ENCODE assay signal across 8 cellular contexts in genomic region chr16:4316103-4316731, GRCh38. TPM values are rescaled to one million over a fixed set of nuclear protein-coding genes. Genes with fewer than 3 reads are reported as not detected.
DNase-seq lines count a peak whose midpoint lies in the region; ATAC-seq and TF ChIP-seq lines count a peak whose summit lies in the region.

No MANE protein-coding gene starts in this region.

- no peaks in the 10 kb centered on the region for H3K9me3 ChIP-seq in uterus
- H3K9me3 ChIP-seq in effector memory CD4-positive, alpha-beta T cell (ENCODE audit: control insufficient read depth, low read length), result no peaks in the 10 kb centered on the region
- H3K9me3 ChIP-seq in CD4-positive, alpha-beta T cell (ENCODE audit: control insufficient read depth, low read length), result no peaks in the 10 kb centered on the region

- peak overlapping the region; percentile 33 for H3K4me3 Mint-ChIP-seq in activated naive CD4-positive, alpha-beta T cell treated with anti-CD3 and anti-CD28 coated beads, Interleukin-2, amount 10 ng/mL, durations not matched to agents 7 days and 5 days
- H3K4me3 Mint-ChIP-seq in CD4-positive, alpha-beta T cell, result no peak overlapping the region

- in situ Hi-C loops in astrocyte of the cerebellum (cut with HindIII; ENCODE audit: low sequenced_read_pairs), result no loop called here

- H3K27ac Mint-ChIP-seq in activated naive CD4-positive, alpha-beta T cell treated with anti-CD3 and anti-CD28 coated beads, Interleukin-2, amount 10 ng/mL, durations not matched to agents 7 days and 5 days, result no peak overlapping the region
- no peak overlapping the region for H3K27ac Mint-ChIP-seq in CD4-positive, alpha-beta T cell

- TF ChIP-seq CTCF in astrocyte of the cerebellum (IDR thresholded peaks at IDR 0.05; ENCODE audit: low read depth, low read length, missing control alignments), result no peak
- TF ChIP-seq CTCF in lower leg skin (IDR thresholded peaks at IDR 0.05), result no peak
- TF ChIP-seq CTCF in uterus (IDR thresholded peaks at IDR 0.05), result no peak
- TF ChIP-seq CTCF in CD4-positive, alpha-beta T cell (IDR thresholded peaks at IDR 0.05), result no peak

- H3K36me3 Mint-ChIP-seq in activated naive CD4-positive, alpha-beta T cell treated with anti-CD3 and anti-CD28 coated beads, Interleukin-2, amount 10 ng/mL, durations not matched to agents 7 days and 5 days, result no peaks in the 10 kb centered on the region
- no peaks in the 10 kb centered on the region for H3K36me3 Mint-ChIP-seq in CD4-positive, alpha-beta T cell (ENCODE audit: low read depth)

- H3K9me3 Mint-ChIP-seq in activated naive CD4-positive, alpha-beta T cell treated with anti-CD3 and anti-CD28 coated beads, Interleukin-2, amount 10 ng/mL, durations not matched to agents 7 days and 5 days, result no peaks in the 10 kb centered on the region
- H3K9me3 Mint-ChIP-seq in CD4-positive, alpha-beta T cell, result no peaks in the 10 kb centered on the region

- intact Hi-C loops in lower leg skin (cut with DNase I; ENCODE audit: low total_unique reads), result no loop called here
- intact Hi-C loops in uterus (cut with DNase I; ENCODE audit: low total_unique reads), result no loop called here
- intact Hi-C loops in CD4-positive, alpha-beta T cell (cut with DNase I, micrococcal nuclease), result no loop called here

- H3K4me3 ChIP-seq in astrocyte of the cerebellum (ENCODE audit: low read depth, low read length), result peak overlapping the region; percentile 75
- peak overlapping the region; percentile 5 for H3K4me3 ChIP-seq in lower leg skin (ENCODE audit: low read depth, poor library complexity, severe bottlenecking)
- H3K4me3 ChIP-seq in uterus, result peak overlapping the region; percentile 48 to 63
- no peak overlapping the region for H3K4me3 ChIP-seq in effector memory CD4-positive, alpha-beta T cell (ENCODE audit: insufficient read depth, low read depth, low read length, poor library complexity, severe bottlenecking)

- no peaks in the 10 kb centered on the region for H3K27me3 ChIP-seq in uterus
- peaks cover 18% of the 10 kb centered on the region for H3K27me3 ChIP-seq in effector memory CD4-positive, alpha-beta T cell (replicated peaks; ENCODE audit: control insufficient read depth, insufficient read depth, low read length, poor library complexity, severe bottlenecking)
- peaks cover 33% of the 10 kb centered on the region for H3K27me3 ChIP-seq in CD4-positive, alpha-beta T cell (ENCODE audit: control insufficient read depth, insufficient read depth, low read length)

- POLR2A ChIA-PET in CD4-positive, alpha-beta T cell (lab: Charles Lee), result interaction anchor here (1.5 to 1.7 kb wide), 2 partner anchors 10 to 43 kb away, joined by 4 to 6 read pairs; partner anchors contain the start of gene TFAP4

- H3K27me3 Mint-ChIP-seq in activated naive CD4-positive, alpha-beta T cell treated with anti-CD3 and anti-CD28 coated beads, Interleukin-2, amount 10 ng/mL, durations not matched to agents 7 days and 5 days, result peaks cover 92% of the 10 kb centered on the region
- peaks cover 17% of the 10 kb centered on the region for H3K27me3 Mint-ChIP-seq in CD4-positive, alpha-beta T cell

- CTCF ChIA-PET in activated naive CD4-positive, alpha-beta T cell treated with anti-CD3 and anti-CD28 coated beads, Interleukin-2, amount 10 ng/mL, durations not matched to agents 7 days and 5 days (lab: Charles Lee), result interaction anchor here (0.6 to 0.8 kb wide), 2 partner anchors 12 to 220 kb away, joined by 3 to 4 read pairs; no protein-coding TSS in a partner anchor
- CTCF ChIA-PET in CD4-positive, alpha-beta T cell (lab: Charles Lee), result no interaction called here

- 1% methylated on average over 35 to 36 of the region's 85 CpGs for WGBS in lower leg skin, 2 donors

- no peaks in the 10 kb centered on the region for H3K36me3 ChIP-seq in uterus
- H3K36me3 ChIP-seq in effector memory CD4-positive, alpha-beta T cell (ENCODE audit: control insufficient read depth, insufficient read depth, low read length), result no peaks in the 10 kb centered on the region

- peaks cover 0 to 32% of the 10 kb centered on the region in 2 donors for H3K4me1 ChIP-seq in uterus
- peaks cover 29% of the 10 kb centered on the region for H3K4me1 ChIP-seq in effector memory CD4-positive, alpha-beta T cell (ENCODE audit: control insufficient read depth, insufficient read depth, low read length, poor library complexity, severe bottlenecking)

- peak overlapping the region; percentile 90 to 96 for H3K27ac ChIP-seq in uterus
- no peak overlapping the region for H3K27ac ChIP-seq in effector memory CD4-positive, alpha-beta T cell (ENCODE audit: insufficient read depth, low read length, poor library complexity, severe bottlenecking)
- no peak overlapping the region for H3K27ac ChIP-seq in CD4-positive, alpha-beta T cell (ENCODE audit: low read depth, low read length)

- no peak for TF ChIP-seq POLR2A in lower leg skin (IDR thresholded peaks at IDR 0.05)
- TF ChIP-seq POLR2A in uterus (IDR thresholded peaks at IDR 0.05), result no peak

- ATAC-seq in GM19455 (IDR thresholded peaks at IDR 0.05; ENCODE audit: unreplicated experiment), result no peak
- no peak for ATAC-seq in CD4-positive, alpha-beta T cell (ENCODE audit: poor library complexity)

- H3K4me1 Mint-ChIP-seq in activated naive CD4-positive, alpha-beta T cell treated with anti-CD3 and anti-CD28 coated beads, Interleukin-2, amount 10 ng/mL, durations not matched to agents 7 days and 5 days, result peaks cover 18% of the 10 kb centered on the region
- H3K4me1 Mint-ChIP-seq in CD4-positive, alpha-beta T cell (ENCODE audit: low read depth), result peaks cover 11% of the 10 kb centered on the region

- DNase-seq in activated naive CD4-positive, alpha-beta T cell treated with anti-CD3 and anti-CD28 coated beads, Interleukin-2, amount 10 ng/mL, durations not matched to agents 7 days and 5 days, result no peak
- DNase-seq in activated naive CD4-positive, alpha-beta T cell treated with Interleukin-2 at 50 U/mL for 16 hours, result no peak
- DNase-seq in astrocyte of the cerebellum (ENCODE audit: low read depth) (no peak), lower leg skin (ENCODE audit: low spot score in 2 of 2) (no peak), uterus (peak; percentile 37 to 49)
- DNase-seq in effector memory CD4-positive, alpha-beta T cell, result no peak
- no peak for DNase-seq in CD4-positive, alpha-beta T cell

RNA-seq across cellular contexts. Expression of gene GLIS2, which starts 0.3 kb away (rescaled TPM):
- total RNA-seq in lower leg skin, result 1 to 10 TPM; 1.3 to 2.6 (median 2.2) TPM
- total RNA-seq in uterus, result 10 to 100 TPM in 1 of 4 donors, 1 to 10 TPM in 3; 2.9 to 55.8 (median 5.1) TPM
- not detected for total RNA-seq in CD4-positive, alpha-beta T cell

RNA-seq across cellular contexts. Expression of gene PAM16, which starts 34.9 kb away (rescaled TPM):
- total RNA-seq in lower leg skin (10 to 100 TPM; 26.2 to 64.5 (median 40.9) TPM), uterus (100 to 1,000 TPM in 1 of 4 donors, 10 to 100 TPM in 2, 1 to 10 TPM in 1; 8.9 to 438 (median 35.3) TPM)
- total RNA-seq in CD4-positive, alpha-beta T cell, result 10 to 100 TPM; 24.9 to 26.8 TPM

RNA-seq across cellular contexts. Expression of gene TFAP4, which starts 43.4 kb away (rescaled TPM):
- total RNA-seq in lower leg skin, result 10 to 100 TPM in 3 of 4 donors, 1 to 10 TPM in 1; 10.0 to 14.2 (median 12.3) TPM
- total RNA-seq in uterus, result 10 to 100 TPM in 2 of 4 donors, 1 to 10 TPM in 2; 2.1 to 18.7 (median 8.2) TPM
- total RNA-seq in CD4-positive, alpha-beta T cell, result 10 to 100 TPM in 1 of 2 experiments, 1 to 10 TPM in 1; 8.6 to 10.8 TPM

RNA-seq across cellular contexts. Expression of gene VASN, which starts 55.4 kb away (rescaled TPM):
- total RNA-seq in lower leg skin (10 to 100 TPM; 35.6 to 52.8 (median 46.7) TPM), uterus (10 to 100 TPM in 3 of 4 donors, 1 to 10 TPM in 1; 3.6 to 49.0 (median 19.9) TPM)
- under 1 TPM; 0.70 to 0.77 TPM for total RNA-seq in CD4-positive, alpha-beta T cell

Comparison
In these comparisons a context has a peak if more than half of its experiments do, and no peak if none do; other contexts are left out.
1. DNase-seq: peak in uterus (2 of 2); none in activated naive CD4-positive, alpha-beta T cell treated with anti-CD3 and anti-CD28 coated beads, Interleukin-2, amount 10 ng/mL, durations not matched to agents 7 days and 5 days (single experiment), activated naive CD4-positive, alpha-beta T cell treated with Interleukin-2 at 50 U/mL for 16 hours (single experiment), astrocyte of the cerebellum (single experiment), lower leg skin (0 of 2), effector memory CD4-positive, alpha-beta T cell (0 of 3) and CD4-positive, alpha-beta T cell (0 of 10).
2. H3K27ac ChIP-seq: peak in uterus (2 of 2); none in effector memory CD4-positive, alpha-beta T cell (single experiment) and CD4-positive, alpha-beta T cell (single experiment).